Comparison of ENCODE assay signal across 33 cellular contexts in the genomic region with DNA sequence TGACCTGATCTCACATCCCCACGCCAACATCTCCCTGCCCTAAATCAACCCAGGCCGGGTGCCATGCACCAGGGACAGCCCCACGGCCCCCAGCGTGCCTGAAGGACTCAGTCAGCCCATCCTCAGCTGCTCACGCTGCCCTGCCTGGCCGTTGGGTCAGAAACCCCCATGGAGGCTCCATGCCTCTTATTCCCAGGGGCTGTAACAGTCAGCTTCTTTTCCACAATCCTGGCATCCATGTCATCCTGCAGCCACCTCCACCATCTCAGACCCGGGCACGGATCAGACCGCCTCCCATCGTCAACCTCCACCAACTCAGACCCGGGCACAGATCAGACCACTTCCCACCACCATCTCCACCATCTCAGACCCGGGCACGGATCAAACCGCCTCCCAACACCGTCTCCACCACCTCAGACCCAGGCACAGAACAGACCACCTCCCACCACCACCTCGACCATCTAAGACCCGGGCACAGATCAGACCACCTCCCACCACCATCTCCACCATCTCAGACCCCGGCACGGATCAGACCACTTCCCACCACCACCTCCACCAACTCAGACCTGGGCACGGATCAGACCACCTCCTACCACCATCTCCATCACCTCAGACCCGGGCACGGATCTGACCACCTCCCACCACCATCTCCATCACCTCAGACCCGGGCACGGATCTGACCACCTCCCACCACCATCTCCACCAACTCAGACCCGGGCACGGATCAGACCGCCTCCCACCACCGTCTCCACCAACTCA. TPM values are rescaled to one million over a fixed set of nuclear protein-coding genes. Genes with fewer than 3 reads are reported as not detected.
DNase-seq lines count a peak whose midpoint lies in the region; ATAC-seq, FAIRE-seq and TF ChIP-seq lines count a peak whose summit lies in the region.
"Had no signal": no experiment of that assay in that cellular context is flagged by ENCODE, and none has a peak within 500 bp of the region (broad histone marks: within the 10 kb centered on the region; RNA-seq: fewer than 3 reads in every experiment).

No MANE protein-coding gene starts in this region.

- H3K4me1 Mint-ChIP-seq in glutamatergic neuron (ENCODE audit: low read depth, unreplicated experiment): peaks cover 2% of the 10 kb centered on the region

- H2BK15ac ChIP-seq in neuronal stem cell (ENCODE audit: low read length): peak overlapping the region; percentile 37

- peak overlapping the region; percentile 60 for H3K4me3 Mint-ChIP-seq in glutamatergic neuron (ENCODE audit: unreplicated experiment)

- H4K91ac ChIP-seq in neuronal stem cell (ENCODE audit: low read depth, low read length, poor library complexity): no peak overlapping the region

- H3K4me1 ChIP-seq in right cardiac atrium (ENCODE audit: control insufficient read depth, insufficient read depth, low read length) (no peaks in the 10 kb centered on the region), right atrium auricular region (no peaks in the 10 kb centered on the region), neuronal stem cell (ENCODE audit: control insufficient read depth in 2 of 2, insufficient read depth in 1 of 2, low read depth in 1 of 2, low read length in 2 of 2) (no peaks in the 10 kb centered on the region), HepG2 (ENCODE audit: insufficient read depth, low read length) (peaks cover 45% of the 10 kb centered on the region)
- H3K4me1 ChIP-seq: body of pancreas, lower lobe of right lung, prostate gland had no signal

- H3K4me3 ChIP-seq in right cardiac atrium (ENCODE audit: low read length) (no peak overlapping the region), right atrium auricular region (no peak overlapping the region), neuronal stem cell (ENCODE audit: low read length in 2 of 2) (peak overlapping the region in 1 of 2 donors; percentile 42), HepG2 (replicated peaks in 1 of 3; ENCODE audit: insufficient read depth in 1 of 3, low read depth in 2 of 3, low read length in 3 of 3) (no peak overlapping the region)
- H3K4me3 ChIP-seq: body of pancreas, gastroesophageal sphincter, lower lobe of right lung, mucosa of descending colon, prostate gland, thoracic aorta had no signal

- ATAC-seq in right cardiac atrium (no peak), HepG2 (no peak)
- ATAC-seq: body of pancreas; gastroesophageal sphincter; HCT116; lower lobe of right lung; mucosa of descending colon; stimulated activated naive CD8-positive, alpha-beta T cell treated with anti-CD3 and anti-CD28 coated beads, Interleukin-15, Interleukin-2, amounts not matched to agents 100 U/mL and 50 U/mL, for 24 hours had no signal

- no peak overlapping the region for H3K27ac Mint-ChIP-seq in glutamatergic neuron (ENCODE audit: unreplicated experiment)

- no peaks in the 10 kb centered on the region for H3K79me2 ChIP-seq in HepG2 (ENCODE audit: insufficient read depth, low read length)

- intact Hi-C loops in right cardiac atrium (cut with DNase I): no loop called here
- intact Hi-C loops in HepG2 (cut with micrococcal nuclease; ENCODE audit: unreplicated experiment): no loop called here

- no peak overlapping the region for H3K27ac ChIP-seq in right cardiac atrium (ENCODE audit: low read length)
- H3K27ac ChIP-seq in right atrium auricular region: no peak overlapping the region
- no peak overlapping the region for H3K27ac ChIP-seq in neuronal stem cell (replicated peaks; ENCODE audit: low read length)
- H3K27ac ChIP-seq in HepG2 (ENCODE audit: extremely low read length, insufficient read depth, low read length): no peak overlapping the region
- H3K27ac ChIP-seq: body of pancreas, gastroesophageal sphincter, lower lobe of right lung, prostate gland, thoracic aorta had no signal

- no peak overlapping the region for H3K4me2 ChIP-seq in neuronal stem cell (ENCODE audit: insufficient read depth, low read length, poor library complexity, severe bottlenecking)
- H3K4me2 ChIP-seq in HepG2 (ENCODE audit: low read depth, low read length): no peak overlapping the region

- H2BK5ac ChIP-seq in neuronal stem cell (ENCODE audit: low read length): peak overlapping the region; percentile 46

- H2AFZ ChIP-seq in neuronal stem cell (ENCODE audit: low read length) (no peak overlapping the region), HepG2 (ENCODE audit: low read length) (no peak overlapping the region)

- H4K8ac ChIP-seq in neuronal stem cell (ENCODE audit: low read depth, low read length): no peak overlapping the region

- TF ChIP-seq CTCF in right atrium auricular region (IDR thresholded peaks at IDR 0.05): no peak
- TF ChIP-seq CTCF in glutamatergic neuron (IDR thresholded peaks at IDR 0.05; ENCODE audit: partially characterized antibody, unreplicated experiment): no peak
- no peak for TF ChIP-seq CTCF in HepG2 (CRISPR knock-in tag; IDR thresholded peaks at IDR 0.05)

- no peaks in the 10 kb centered on the region for H3K79me1 ChIP-seq in neuronal stem cell (ENCODE audit: low read depth, low read length)

- no peak for TF ChIP-seq POLR2A in HepG2 (IDR thresholded peaks at IDR 0.05; ENCODE audit: insufficient read depth in 1 of 2, low read depth in 2 of 2, low read length in 2 of 2)

- H3K27me3 ChIP-seq in right cardiac atrium (ENCODE audit: control insufficient read depth, insufficient read depth) (no peaks in the 10 kb centered on the region), right atrium auricular region (no peaks in the 10 kb centered on the region), neuronal stem cell (ENCODE audit: control insufficient read depth in 3 of 3, insufficient read depth in 3 of 3, low read depth in 1 of 3, low read length in 3 of 3) (peaks cover 0 to 6% (median 5%) of the 10 kb centered on the region in 3 experiments), HepG2 (ENCODE audit: control insufficient read depth in 1 of 2, insufficient read depth in 2 of 2, low read length in 2 of 2) (peaks cover 0 to 6% of the 10 kb centered on the region in 2 experiments; a peak in 3 of 5 replicates)
- H3K27me3 ChIP-seq: body of pancreas, gastroesophageal sphincter had no signal

- POLR2A ChIA-PET in HepG2 (lab: Yijun Ruan, JAX): no interaction called here

- H3K18ac ChIP-seq in neuronal stem cell (ENCODE audit: low read length): peak overlapping the region; percentile 71

- no peaks in the 10 kb centered on the region for H3K9me3 ChIP-seq in right cardiac atrium (ENCODE audit: control insufficient read depth, low read length)
- no peaks in the 10 kb centered on the region for H3K9me3 ChIP-seq in right atrium auricular region
- peaks cover 0 to 2% of the 10 kb centered on the region in 2 donors for H3K9me3 ChIP-seq in neuronal stem cell (replicated peaks in 1 of 2; ENCODE audit: control insufficient read depth in 2 of 2, insufficient read depth in 1 of 2, low read depth in 1 of 2, low read length in 2 of 2)
- H3K9me3 ChIP-seq in HepG2 (ENCODE audit: low read length): no peaks in the 10 kb centered on the region
- H3K9me3 ChIP-seq: body of pancreas, gastroesophageal sphincter, lower lobe of right lung, mucosa of descending colon, prostate gland, thoracic aorta had no signal

- FAIRE-seq in HepG2 (lab: Jason Lieb, UNC): no peak
- FAIRE-seq: endothelial cell of umbilical vein, HTR-8/SVneo had no signal

- no peak overlapping the region for H2BK12ac ChIP-seq in neuronal stem cell (ENCODE audit: low read length)

- H3K9ac ChIP-seq in neuronal stem cell (ENCODE audit: low read depth, low read length, poor library complexity) (peak overlapping the region; percentile 60), HepG2 (ENCODE audit: insufficient read depth, low read depth, low read length) (no peak overlapping the region)

- no TSS peak for BruUV-seq in HepG2 (replicated peaks; lab: Mats Ljungman, UMichigan)

- no peaks in the 10 kb centered on the region for H4K20me1 ChIP-seq in HepG2 (ENCODE audit: insufficient read depth, low read length)

- TF ChIP-seq RAD21 in HepG2 (CRISPR knock-in tag; IDR thresholded peaks at IDR 0.05): no peak

- H3K9me3 Mint-ChIP-seq in glutamatergic neuron (ENCODE audit: unreplicated experiment): peaks cover 9% of the 10 kb centered on the region

- CTCF ChIA-PET in HepG2 (lab: Yijun Ruan, JAX; ENCODE audit: low intra/inter-chr PET ratio, low total read pairs): no interaction called here

- H3K36me3 ChIP-seq in right atrium auricular region (no peaks in the 10 kb centered on the region), neuronal stem cell (replicated peaks in 1 of 2; ENCODE audit: control insufficient read depth in 2 of 2, insufficient read depth in 2 of 2, low read length in 2 of 2) (no peaks in the 10 kb centered on the region), HepG2 (replicated peaks in 1 of 2; ENCODE audit: control insufficient read depth in 1 of 2, insufficient read depth in 2 of 2, low read length in 2 of 2) (no peaks in the 10 kb centered on the region)
- H3K36me3 ChIP-seq: lower lobe of right lung, prostate gland had no signal

- DNase-seq in right cardiac atrium (peak in 2 of 3 donors; percentile 22 to 25), right atrium auricular region (ENCODE audit: low spot score) (no peak), glutamatergic neuron (no peak), neuronal stem cell (ENCODE audit: low spot score) (no peak), HepG2 (ENCODE audit: low spot score) (no peak), midbrain (lab: John Stamatoyannopoulos, UW) (no peak), NCI-H82 (lab: John Stamatoyannopoulos, UW) (no peak)
- DNase-seq: ACHN; activated CD4-positive, alpha-beta T cell treated with anti-CD3 and anti-CD28 coated beads, Interleukin-2, amount 50 U/mL, for 48 hours; activated CD4-positive, CD25-positive, alpha-beta regulatory T cell; activated CD8-positive, alpha-beta memory T cell treated with anti-CD3 and anti-CD28 coated beads, Interleukin-2, amount 50 U/mL, for 48 hours; body of pancreas; DMS79; hypothalamus; KBM-7; NCI-H1105 treated with DMSO at 0.1 percent for 48 hours; NCI-H2029; NCI-H2227 treated with DMSO at 0.1 percent for 48 hours; NCI-H69; stimulated activated naive CD8-positive, alpha-beta T cell treated with anti-CD3 and anti-CD28 coated beads, Interleukin-15, Interleukin-2, amounts not matched to agents 100 U/mL and 50 U/mL, for 24 hours; T-helper 1 cell had no signal

- H3K4ac ChIP-seq in neuronal stem cell (ENCODE audit: low read length): no peak overlapping the region

- in situ Hi-C loops in HepG2 (cut with HindIII; ENCODE audit: extremely low pct_ligation_motif_present, low pct_unique_long_range_greater_than_20kb): no loop called here

- peak overlapping the region; percentile 92 for H2AK5ac ChIP-seq in neuronal stem cell (ENCODE audit: low read depth, low read length)

- no peak for TF ChIP-seq EP300 in HepG2 (IDR thresholded peaks at IDR 0.05; ENCODE audit: low read depth in 2 of 2, low read length in 2 of 2)
- no peak for TF ChIP-seq EP300 in HepG2 (CRISPR knock-in tag; IDR thresholded peaks at IDR 0.05; ENCODE audit: borderline replicate concordance)

- no peak overlapping the region for H3K23ac ChIP-seq in neuronal stem cell (ENCODE audit: low read depth, low read length, poor library complexity)

- H3K36me3 Mint-ChIP-seq in glutamatergic neuron (ENCODE audit: unreplicated experiment): peaks cover 6% of the 10 kb centered on the region

- H2BK120ac ChIP-seq in neuronal stem cell (ENCODE audit: low read depth, low read length): no peak overlapping the region

- WGBS in right cardiac atrium: 89% methylated on average over 28 of the region's 28 CpGs
- no CpG with 5 or more reads among the region's 28 CpGs for WGBS in neuronal stem cell (ENCODE audit: extremely low coverage in 2 of 2, insufficient read length in 2 of 2, insufficient replicate concordance in 1 of 2), 2 donors
- 80% methylated on average over 26 of the region's 28 CpGs for WGBS in HepG2 (ENCODE audit: low lambda C conversion rate)

- peaks cover 7% of the 10 kb centered on the region for H3K27me3 Mint-ChIP-seq in glutamatergic neuron (ENCODE audit: unreplicated experiment)

- H3K14ac ChIP-seq in neuronal stem cell (ENCODE audit: low read length): peak overlapping the region; percentile 21

RNA-seq across cellular contexts. Expression of a gene that starts 7.1 kb away (rescaled TPM):
- total RNA-seq in right cardiac atrium (10 to 100 TPM; 12.4 to 21.5 (median 18.6) TPM), right atrium auricular region (10 to 100 TPM; 16.2 to 26.2 TPM), glutamatergic neuron (ENCODE audit: unreplicated experiment) (131 TPM), HepG2 (2016; rRNA removed; fragmentation: Illumina TruSeq; extraction: Trizol) (38.3 and 44.3 TPM in 2 replicates)
- polyA plus RNA-seq in right cardiac atrium (25.5 TPM), HepG2 (2011; rRNA removed) (183 and 271 TPM in 2 replicates)
- polyA plus RNA-seq in neuronal stem cell (2013, experiment 1 of 2): 46.8 TPM
- 45.0 TPM for polyA plus RNA-seq in neuronal stem cell (2013, experiment 2 of 2)
- total RNA-seq in HepG2 (2016; cell fraction: cytosol; rRNA removed; fragmentation: Illumina TruSeq; extraction: Trizol; ENCODE audit: low read depth): 35.6 and 45.0 TPM in 2 replicates
- total RNA-seq in HepG2 (2016; cell fraction: insoluble cytoplasmic fraction; rRNA removed; fragmentation: Illumina TruSeq; extraction: Trizol): 31.9 and 43.2 TPM in 2 replicates
- 88.7 and 95.2 TPM in 2 replicates for total RNA-seq in HepG2 (2016; cell fraction: membrane; rRNA removed; fragmentation: Illumina TruSeq; extraction: Trizol)
- total RNA-seq in HepG2 (2016; cell fraction: nucleus; rRNA removed; fragmentation: Illumina TruSeq; extraction: Trizol): 47.8 and 56.5 TPM in 2 replicates
- polyA plus RNA-seq in HepG2 (2011; cell fraction: cytosol; rRNA removed): 147 and 184 TPM in 2 replicates
- 1,153 and 1,227 TPM in 2 replicates for polyA plus RNA-seq in HepG2 (2011; cell fraction: nucleus; rRNA removed)
- 143 and 184 TPM in 2 replicates for polyA plus RNA-seq in HepG2 (2012)
- polyA plus RNA-seq in HepG2 (2016; cell fraction: cytosol; fragmentation: Illumina TruSeq; extraction: Trizol; ENCODE audit: low read depth): 80.1 and 97.0 TPM in 2 replicates
- 62.3 and 80.0 TPM in 2 replicates for polyA plus RNA-seq in HepG2 (2016; cell fraction: insoluble cytoplasmic fraction; fragmentation: Illumina TruSeq; extraction: Trizol; ENCODE audit: low read depth)
- polyA plus RNA-seq in HepG2 (2016; cell fraction: membrane; fragmentation: Illumina TruSeq; extraction: Trizol; ENCODE audit: low read depth): 159 and 160 TPM in 2 replicates
- 179 and 193 TPM in 2 replicates for polyA plus RNA-seq in HepG2 (2016; cell fraction: nucleus; fragmentation: Illumina TruSeq; extraction: Trizol; ENCODE audit: insufficient read depth, low read depth)
- 64.9 and 155 TPM in 2 replicates for polyA minus RNA-seq in HepG2 (2011; rRNA and poly(A)+ RNA removed; ENCODE audit: low replicate concordance)
- 76.5 and 105 TPM in 2 replicates for polyA minus RNA-seq in HepG2 (2011; cell fraction: cytosol; rRNA and poly(A)+ RNA removed)
- polyA minus RNA-seq in HepG2 (2011; cell fraction: nucleus; rRNA and poly(A)+ RNA removed): 147 and 159 TPM in 2 replicates

RNA-seq across cellular contexts. Expression of a gene that starts 25.1 kb away (rescaled TPM):
- total RNA-seq in right cardiac atrium (not detected), right atrium auricular region (not detected), glutamatergic neuron (ENCODE audit: unreplicated experiment) (1.0 TPM), HepG2 (2016; rRNA removed; fragmentation: Illumina TruSeq; extraction: Trizol) (0.21 and 0.44 TPM in 2 replicates)
- polyA plus RNA-seq in right cardiac atrium (not detected), HepG2 (2011; rRNA removed) (0.26 and 0.38 TPM in 2 replicates)
- 0.03 TPM for polyA plus RNA-seq in neuronal stem cell (2013, experiment 1 of 2)
- polyA plus RNA-seq in neuronal stem cell (2013, experiment 2 of 2): 0.04 TPM
- 0.09 and 0.20 TPM in 2 replicates for total RNA-seq in HepG2 (2016; cell fraction: cytosol; rRNA removed; fragmentation: Illumina TruSeq; extraction: Trizol; ENCODE audit: low read depth)
- total RNA-seq in HepG2 (2016; cell fraction: insoluble cytoplasmic fraction; rRNA removed; fragmentation: Illumina TruSeq; extraction: Trizol): 0.33 and 0.43 TPM in 2 replicates
- 0.21 and 0.37 TPM in 2 replicates for total RNA-seq in HepG2 (2016; cell fraction: membrane; rRNA removed; fragmentation: Illumina TruSeq; extraction: Trizol)
- 0.28 and 0.34 TPM in 2 replicates for total RNA-seq in HepG2 (2016; cell fraction: nucleus; rRNA removed; fragmentation: Illumina TruSeq; extraction: Trizol)
- 0.21 and 0.30 TPM in 2 replicates for polyA plus RNA-seq in HepG2 (2011; cell fraction: cytosol; rRNA removed)
- polyA plus RNA-seq in HepG2 (2011; cell fraction: nucleus; rRNA removed): 3.0 and 3.2 TPM in 2 replicates
- 0.35 and 0.44 TPM in 2 replicates for polyA plus RNA-seq in HepG2 (2012)
- polyA plus RNA-seq in HepG2 (2016; cell fraction: cytosol; fragmentation: Illumina TruSeq; extraction: Trizol; ENCODE audit: low read depth): 0.05 and 0.14 TPM in 2 replicates
- polyA plus RNA-seq in HepG2 (2016; cell fraction: insoluble cytoplasmic fraction; fragmentation: Illumina TruSeq; extraction: Trizol; ENCODE audit: low read depth): 0.25 TPM in 1 of 2 replicates, not detected in the other
- 0.08 and 0.15 TPM in 2 replicates for polyA plus RNA-seq in HepG2 (2016; cell fraction: membrane; fragmentation: Illumina TruSeq; extraction: Trizol; ENCODE audit: low read depth)
- 0.79 and 0.97 TPM in 2 replicates for polyA plus RNA-seq in HepG2 (2016; cell fraction: nucleus; fragmentation: Illumina TruSeq; extraction: Trizol; ENCODE audit: insufficient read depth, low read depth)
- 0.26 TPM in 1 of 2 replicates, not detected in the other for polyA minus RNA-seq in HepG2 (2011; rRNA and poly(A)+ RNA removed; ENCODE audit: low replicate concordance)
- polyA minus RNA-seq in HepG2 (2011; cell fraction: cytosol; rRNA and poly(A)+ RNA removed): not detected in 2 replicates
- polyA minus RNA-seq in HepG2 (2011; cell fraction: nucleus; rRNA and poly(A)+ RNA removed): 0.26 and 0.37 TPM in 2 replicates
- total RNA-seq: MCF 10A, RPMI7951, thoracic aorta had no signal
- polyA plus RNA-seq: BJ, fibroblast of lung had no signal

RNA-seq across cellular contexts. Expression of a gene that starts 43.0 kb away (rescaled TPM):
- 1 to 10 TPM; 3.1 to 7.5 (median 4.5) TPM for total RNA-seq in right cardiac atrium
- 4.3 TPM for polyA plus RNA-seq in right cardiac atrium
- total RNA-seq in right atrium auricular region: 1 to 10 TPM in 1 of 2 donors, under 1 TPM in 1; 0.94 to 3.4 TPM
- total RNA-seq in glutamatergic neuron (ENCODE audit: unreplicated experiment): 2.6 TPM
- polyA plus RNA-seq in neuronal stem cell (2013, experiment 1 of 2): 0.61 TPM
- 0.64 TPM for polyA plus RNA-seq in neuronal stem cell (2013, experiment 2 of 2)
- total RNA-seq in HepG2 (2016; rRNA removed; fragmentation: Illumina TruSeq; extraction: Trizol): 0.63 and 1.2 TPM in 2 replicates
- 0.81 and 1.1 TPM in 2 replicates for total RNA-seq in HepG2 (2016; cell fraction: cytosol; rRNA removed; fragmentation: Illumina TruSeq; extraction: Trizol; ENCODE audit: low read depth)
- total RNA-seq in HepG2 (2016; cell fraction: insoluble cytoplasmic fraction; rRNA removed; fragmentation: Illumina TruSeq; extraction: Trizol): 0.82 and 1.9 TPM in 2 replicates
- 0.46 and 1.00 TPM in 2 replicates for total RNA-seq in HepG2 (2016; cell fraction: membrane; rRNA removed; fragmentation: Illumina TruSeq; extraction: Trizol)
- 1.6 and 2.0 TPM in 2 replicates for total RNA-seq in HepG2 (2016; cell fraction: nucleus; rRNA removed; fragmentation: Illumina TruSeq; extraction: Trizol)
- polyA plus RNA-seq in HepG2 (2011; rRNA removed): 0.78 and 2.1 TPM in 2 replicates
- polyA plus RNA-seq in HepG2 (2011; cell fraction: cytosol; rRNA removed): 0.53 and 1.0 TPM in 2 replicates
- polyA plus RNA-seq in HepG2 (2011; cell fraction: nucleus; rRNA removed): 17.1 and 17.5 TPM in 2 replicates
- polyA plus RNA-seq in HepG2 (2012): 0.76 and 1.0 TPM in 2 replicates
- polyA plus RNA-seq in HepG2 (2016; cell fraction: cytosol; fragmentation: Illumina TruSeq; extraction: Trizol; ENCODE audit: low read depth): 0.60 and 0.67 TPM in 2 replicates
- 0.39 and 0.46 TPM in 2 replicates for polyA plus RNA-seq in HepG2 (2016; cell fraction: insoluble cytoplasmic fraction; fragmentation: Illumina TruSeq; extraction: Trizol; ENCODE audit: low read depth)
- polyA plus RNA-seq in HepG2 (2016; cell fraction: membrane; fragmentation: Illumina TruSeq; extraction: Trizol; ENCODE audit: low read depth): 0.44 and 0.56 TPM in 2 replicates
- 3.7 and 3.8 TPM in 2 replicates for polyA plus RNA-seq in HepG2 (2016; cell fraction: nucleus; fragmentation: Illumina TruSeq; extraction: Trizol; ENCODE audit: insufficient read depth, low read depth)
- 0.44 and 0.61 TPM in 2 replicates for polyA minus RNA-seq in HepG2 (2011; rRNA and poly(A)+ RNA removed; ENCODE audit: low replicate concordance)
- 0.44 TPM in 1 of 2 replicates, not detected in the other for polyA minus RNA-seq in HepG2 (2011; cell fraction: cytosol; rRNA and poly(A)+ RNA removed)
- 1.8 and 3.4 TPM in 2 replicates for polyA minus RNA-seq in HepG2 (2011; cell fraction: nucleus; rRNA and poly(A)+ RNA removed)
- total RNA-seq: RPMI7951 had no signal

RNA-seq across cellular contexts. Expression of a gene that starts 43.3 kb away (rescaled TPM):
- total RNA-seq in right cardiac atrium: 10 to 100 TPM in 2 of 4 donors, 1 to 10 TPM in 2; 7.9 to 13.4 (median 11.1) TPM
- polyA plus RNA-seq in right cardiac atrium: 14.6 TPM
- total RNA-seq in right atrium auricular region: 1 to 10 TPM; 5.9 to 6.0 TPM
- 24.5 TPM for total RNA-seq in glutamatergic neuron (ENCODE audit: unreplicated experiment)
- 21.1 TPM for polyA plus RNA-seq in neuronal stem cell (2013, experiment 1 of 2)
- polyA plus RNA-seq in neuronal stem cell (2013, experiment 2 of 2): 19.9 TPM
- 1.3 and 2.7 TPM in 2 replicates for total RNA-seq in HepG2 (2016; rRNA removed; fragmentation: Illumina TruSeq; extraction: Trizol)
- 1.1 and 1.7 TPM in 2 replicates for total RNA-seq in HepG2 (2016; cell fraction: cytosol; rRNA removed; fragmentation: Illumina TruSeq; extraction: Trizol; ENCODE audit: low read depth)
- total RNA-seq in HepG2 (2016; cell fraction: insoluble cytoplasmic fraction; rRNA removed; fragmentation: Illumina TruSeq; extraction: Trizol): 1.3 and 3.1 TPM in 2 replicates
- total RNA-seq in HepG2 (2016; cell fraction: membrane; rRNA removed; fragmentation: Illumina TruSeq; extraction: Trizol): 1.6 and 2.4 TPM in 2 replicates
- 3.0 and 3.1 TPM in 2 replicates for total RNA-seq in HepG2 (2016; cell fraction: nucleus; rRNA removed; fragmentation: Illumina TruSeq; extraction: Trizol)
- 4.8 and 9.1 TPM in 2 replicates for polyA plus RNA-seq in HepG2 (2011; rRNA removed)
- polyA plus RNA-seq in HepG2 (2011; cell fraction: cytosol; rRNA removed): 1.6 and 3.2 TPM in 2 replicates
- 82.5 and 82.6 TPM in 2 replicates for polyA plus RNA-seq in HepG2 (2011; cell fraction: nucleus; rRNA removed)
- polyA plus RNA-seq in HepG2 (2012): 4.7 and 9.6 TPM in 2 replicates
- 3.8 and 4.6 TPM in 2 replicates for polyA plus RNA-seq in HepG2 (2016; cell fraction: cytosol; fragmentation: Illumina TruSeq; extraction: Trizol; ENCODE audit: low read depth)
- 2.3 and 2.8 TPM in 2 replicates for polyA plus RNA-seq in HepG2 (2016; cell fraction: insoluble cytoplasmic fraction; fragmentation: Illumina TruSeq; extraction: Trizol; ENCODE audit: low read depth)
- 5.3 and 6.7 TPM in 2 replicates for polyA plus RNA-seq in HepG2 (2016; cell fraction: membrane; fragmentation: Illumina TruSeq; extraction: Trizol; ENCODE audit: low read depth)
- polyA plus RNA-seq in HepG2 (2016; cell fraction: nucleus; fragmentation: Illumina TruSeq; extraction: Trizol; ENCODE audit: insufficient read depth, low read depth): 8.9 and 9.7 TPM in 2 replicates
- polyA minus RNA-seq in HepG2 (2011; rRNA and poly(A)+ RNA removed; ENCODE audit: low replicate concordance): 3.4 and 4.2 TPM in 2 replicates
- 0.62 and 2.6 TPM in 2 replicates for polyA minus RNA-seq in HepG2 (2011; cell fraction: cytosol; rRNA and poly(A)+ RNA removed)
- 6.6 and 9.0 TPM in 2 replicates for polyA minus RNA-seq in HepG2 (2011; cell fraction: nucleus; rRNA and poly(A)+ RNA removed)

Comparison
In these comparisons a context has a peak if more than half of its experiments do, and no peak if none do; other contexts are left out.
1. DNase-seq: peak in right cardiac atrium (2 of 3); none in right atrium auricular region (single experiment), glutamatergic neuron (single experiment), neuronal stem cell (single experiment), HepG2 (single experiment), midbrain (single experiment) and NCI-H82 (single experiment).